21 cellular contexts compared by ENCODE assay signal in the genomic region with DNA sequence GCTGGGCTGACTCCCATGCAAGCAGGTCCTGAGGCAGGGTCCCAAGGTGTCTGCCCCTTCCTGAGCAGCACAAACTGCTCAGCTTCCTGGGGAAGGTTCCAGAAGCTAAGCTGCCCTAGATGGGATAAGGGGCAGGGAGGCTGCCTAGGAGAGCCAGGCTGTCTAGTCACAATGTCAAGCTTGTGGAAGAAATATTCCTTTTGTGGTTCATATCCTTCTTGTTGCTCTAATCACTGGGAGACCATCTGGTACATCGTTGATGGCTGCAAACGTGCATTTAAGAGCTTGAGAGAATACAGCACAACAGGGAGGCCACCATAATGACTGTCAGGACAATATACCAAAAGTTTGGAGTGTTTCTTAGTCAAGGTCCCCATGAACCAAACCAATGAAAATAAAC.
"Had no signal": no experiment of that assay in that cellular context is flagged by ENCODE, and none has a peak within 500 bp of the region (broad histone marks: within the 10 kb centered on the region; RNA-seq: fewer than 3 reads in every experiment).

No MANE protein-coding gene starts in this region.

- H3K4me3 Mint-ChIP-seq: activated CD4-positive, alpha-beta memory T cell treated with anti-CD3 and anti-CD28 coated beads, Interleukin-2, amount 10 ng/mL, durations not matched to agents 7 days and 5 days; activated CD4-positive, alpha-beta T cell treated with anti-CD3 and anti-CD28 coated beads for 36 hours; activated naive CD8-positive, alpha-beta T cell treated with anti-CD3 and anti-CD28 coated beads, Interleukin-2, amount 50 U/mL, for 24 hours; activated T-cell treated with anti-CD3 and anti-CD28 coated beads, Interleukin-2, amount 50 U/mL, for 4 hours; IgD-negative memory B cell; T-helper 1 cell treated with Interleukin-12 subunit alpha and Interleukin-12 subunit beta and Interleukin-4 antibody, amounts not matched to agents 30 μg/mL and 1 μg/mL, for 36 hours had no signal

- DNase-seq: activated CD4-positive, alpha-beta memory T cell treated with anti-CD3 and anti-CD28 coated beads, Interleukin-2, amount 10 ng/mL, durations not matched to agents 7 days and 5 days; activated CD4-positive, alpha-beta T cell treated with anti-CD3 and anti-CD28 coated beads for 36 hours; activated CD4-positive, alpha-beta T cell treated with anti-CD3 and anti-CD28 coated beads, Interleukin-2, amount 50 U/mL, for 1 hour; activated effector memory CD4-positive, alpha-beta T cell treated with anti-CD3 and anti-CD28 coated beads, Interleukin-2, amount 50 U/mL, for 16 hours; activated naive CD4-positive, alpha-beta T cell treated with Interleukin-2 at 50 U/mL for 16 hours; activated naive CD8-positive, alpha-beta T cell treated with anti-CD3 and anti-CD28 coated beads, Interleukin-2, amount 50 U/mL, for 24 hours; activated T-cell treated with anti-CD3 and anti-CD28 coated beads, Interleukin-2, amount 50 U/mL, for 4 hours; amniotic stem cell; body of pancreas; central memory CD4-positive, alpha-beta T cell; NCI-H1092; NCI-H1417; NCI-H2081; NCI-H345; NCI-H510A; NCI-H748 treated with DMSO at 0.1 percent for 48 hours; SHP77 treated with DMSO at 0.1 percent for 48 hours; T-helper 9 cell had no signal

- H3K27me3 Mint-ChIP-seq: activated CD4-positive, alpha-beta memory T cell treated with anti-CD3 and anti-CD28 coated beads, Interleukin-2, amount 10 ng/mL, durations not matched to agents 7 days and 5 days; activated CD4-positive, alpha-beta T cell treated with anti-CD3 and anti-CD28 coated beads for 36 hours; activated naive CD8-positive, alpha-beta T cell treated with anti-CD3 and anti-CD28 coated beads, Interleukin-2, amount 50 U/mL, for 24 hours; IgD-negative memory B cell had no signal

- ATAC-seq: activated CD4-positive, alpha-beta T cell treated with anti-CD3 and anti-CD28 coated beads for 36 hours; activated naive CD4-positive, alpha-beta T cell treated with anti-CD3 and anti-CD28 coated beads, Interleukin-2, amount 50 U/mL, for 72 hours; activated naive CD8-positive, alpha-beta T cell treated with anti-CD3 and anti-CD28 coated beads, Interleukin-2, amount 50 U/mL, for 24 hours; activated T-cell treated with anti-CD3 and anti-CD28 coated beads, Interleukin-2, amount 50 U/mL, for 4 hours; body of pancreas had no signal

- H3K27ac Mint-ChIP-seq: activated CD4-positive, alpha-beta memory T cell treated with anti-CD3 and anti-CD28 coated beads, Interleukin-2, amount 10 ng/mL, durations not matched to agents 7 days and 5 days; activated CD4-positive, alpha-beta T cell treated with anti-CD3 and anti-CD28 coated beads for 36 hours; activated naive CD8-positive, alpha-beta T cell treated with anti-CD3 and anti-CD28 coated beads, Interleukin-2, amount 50 U/mL, for 24 hours; IgD-negative memory B cell; T-helper 1 cell treated with Interleukin-12 subunit alpha and Interleukin-12 subunit beta and Interleukin-4 antibody, amounts not matched to agents 30 μg/mL and 1 μg/mL, for 36 hours had no signal

- H3K4me1 Mint-ChIP-seq: activated CD4-positive, alpha-beta memory T cell treated with anti-CD3 and anti-CD28 coated beads, Interleukin-2, amount 10 ng/mL, durations not matched to agents 7 days and 5 days; activated CD4-positive, alpha-beta T cell treated with anti-CD3 and anti-CD28 coated beads for 36 hours; activated naive CD8-positive, alpha-beta T cell treated with anti-CD3 and anti-CD28 coated beads, Interleukin-2, amount 50 U/mL, for 24 hours had no signal

- H3K9me3 Mint-ChIP-seq: activated CD4-positive, alpha-beta memory T cell treated with anti-CD3 and anti-CD28 coated beads, Interleukin-2, amount 10 ng/mL, durations not matched to agents 7 days and 5 days; T-helper 1 cell treated with Interleukin-12 subunit alpha and Interleukin-12 subunit beta and Interleukin-4 antibody, amounts not matched to agents 30 μg/mL and 1 μg/mL, for 36 hours had no signal
